Comparison of ENCODE assay signal across 13 cellular contexts in the genomic region with DNA sequence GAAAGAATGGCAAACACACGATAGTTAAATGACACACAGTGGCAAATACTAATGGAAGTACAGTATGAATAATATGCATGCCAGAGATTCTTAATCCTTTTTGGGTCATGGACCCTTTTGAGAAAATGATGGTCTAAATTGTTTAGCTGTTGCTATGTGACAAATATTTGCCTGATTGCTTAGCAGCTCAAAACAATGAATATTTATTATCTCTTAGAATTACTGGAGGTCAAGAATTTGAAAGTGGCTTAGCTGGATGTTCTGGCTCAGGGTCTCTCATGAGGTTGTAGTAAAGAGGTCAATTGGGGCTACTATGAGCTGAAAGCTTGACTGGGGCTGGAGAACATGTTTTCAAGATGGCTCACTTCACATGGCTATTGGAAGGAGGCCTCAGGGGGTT.
"Had no signal": no experiment of that assay in that cellular context is flagged by ENCODE, and none has a peak within 500 bp of the region (broad histone marks: within the 10 kb centered on the region; RNA-seq: fewer than 3 reads in every experiment).

No MANE protein-coding gene starts in this region.

- DNase-seq: effector CD4-positive, alpha-beta T cell; endodermal cell; erythroblast; heart left ventricle; hippocampal formation; kidney glomerular epithelial cell; mucosa of descending colon; naive thymus-derived CD8-positive, alpha-beta T cell; posterior cingulate gyrus; stimulated activated CD4-positive, alpha-beta T cell treated with anti-CD3 and anti-CD28 coated beads, Interleukin-4, amount 100 ng/mL, for 1 hour; stimulated activated naive CD8-positive, alpha-beta T cell treated with anti-CD3 and anti-CD28 coated beads, Interleukin-15, amount 100 ng/mL, for 72 hours; testis had no signal

- H3K4me3 Mint-ChIP-seq: endodermal cell; naive thymus-derived CD8-positive, alpha-beta T cell; stimulated activated memory B cell treated with anti-CD40 and anti-IgM and Interleukin-4, amounts not matched to agents 10 μg/mL and 1 μg/mL and 100 μg/mL, for 72 hours; stimulated activated naive CD8-positive, alpha-beta T cell treated with anti-CD3 and anti-CD28 coated beads, Interleukin-15, amount 100 ng/mL, for 72 hours had no signal

- H3K36me3 Mint-ChIP-seq: naive thymus-derived CD8-positive, alpha-beta T cell; stimulated activated memory B cell treated with anti-CD40 and anti-IgM and Interleukin-4, amounts not matched to agents 10 μg/mL and 1 μg/mL and 100 μg/mL, for 72 hours had no signal

- H3K27me3 Mint-ChIP-seq: stimulated activated memory B cell treated with anti-CD40 and anti-IgM and Interleukin-4, amounts not matched to agents 10 μg/mL and 1 μg/mL and 100 μg/mL, for 72 hours had no signal

- H3K27ac Mint-ChIP-seq: endodermal cell; naive thymus-derived CD8-positive, alpha-beta T cell; stimulated activated memory B cell treated with anti-CD40 and anti-IgM and Interleukin-4, amounts not matched to agents 10 μg/mL and 1 μg/mL and 100 μg/mL, for 72 hours; stimulated activated naive CD8-positive, alpha-beta T cell treated with anti-CD3 and anti-CD28 coated beads, Interleukin-15, amount 100 ng/mL, for 72 hours had no signal

- ATAC-seq: heart left ventricle; mucosa of descending colon; naive thymus-derived CD8-positive, alpha-beta T cell; stimulated activated memory B cell treated with anti-CD40 and anti-IgM and Interleukin-4, amounts not matched to agents 10 μg/mL and 1 μg/mL and 100 μg/mL, for 72 hours; stimulated activated naive CD8-positive, alpha-beta T cell treated with anti-CD3 and anti-CD28 coated beads, Interleukin-15, amount 100 ng/mL, for 72 hours had no signal

- H3K4me1 Mint-ChIP-seq: endodermal cell; naive thymus-derived CD8-positive, alpha-beta T cell; stimulated activated memory B cell treated with anti-CD40 and anti-IgM and Interleukin-4, amounts not matched to agents 10 μg/mL and 1 μg/mL and 100 μg/mL, for 72 hours had no signal

- H3K9me3 Mint-ChIP-seq: endodermal cell; naive thymus-derived CD8-positive, alpha-beta T cell; stimulated activated memory B cell treated with anti-CD40 and anti-IgM and Interleukin-4, amounts not matched to agents 10 μg/mL and 1 μg/mL and 100 μg/mL, for 72 hours had no signal
